ENCODE assay signal across 13 cellular contexts in the genomic region with DNA sequence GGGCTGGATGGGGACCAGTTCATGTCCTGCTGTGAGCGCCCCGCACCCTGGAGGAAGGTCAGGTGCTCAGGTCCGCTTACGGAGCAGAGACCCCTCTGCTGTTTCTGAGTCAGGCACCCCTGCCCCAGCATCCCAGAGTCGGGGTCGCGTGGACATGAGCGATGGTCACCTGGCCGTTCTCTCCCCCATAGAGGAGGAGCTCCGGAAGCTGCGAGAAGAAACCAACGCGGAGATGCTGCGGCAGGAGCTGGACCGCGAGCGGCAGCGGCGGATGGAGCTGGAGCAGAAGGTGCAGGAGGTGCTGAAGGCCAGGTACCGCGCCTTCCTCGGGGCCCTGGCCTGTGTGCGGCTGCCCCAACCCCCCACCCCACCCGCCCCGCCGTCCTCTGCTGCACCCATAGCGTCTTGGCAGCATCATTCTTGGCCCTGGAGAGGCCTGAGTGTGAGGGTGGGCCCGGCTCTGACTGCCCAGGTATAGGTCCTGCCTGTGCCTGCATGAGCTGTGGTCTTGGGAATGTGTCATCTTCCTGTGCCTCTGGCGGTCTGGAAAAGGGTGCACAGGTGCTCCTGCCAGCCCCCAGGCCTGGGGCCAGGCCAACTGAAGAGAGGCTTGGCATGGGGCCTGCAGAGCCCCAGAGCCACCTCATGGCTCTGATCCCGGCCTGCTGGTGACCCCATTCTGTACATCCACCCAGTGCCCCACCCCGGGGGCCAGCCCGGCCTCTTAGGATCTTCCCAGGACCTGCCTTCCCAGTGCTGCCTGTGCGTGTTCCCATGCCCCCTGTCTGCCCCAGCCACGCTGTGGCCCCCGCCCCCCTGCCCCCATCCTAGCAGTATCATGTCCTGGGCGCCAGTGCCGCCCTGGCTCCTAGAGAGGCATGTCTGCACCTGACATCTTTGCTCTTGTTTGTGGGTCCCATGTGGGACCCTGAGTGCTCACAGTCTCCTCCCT.
"Had no signal": no experiment of that assay in that cellular context is flagged by ENCODE, and none has a peak within 500 bp of the region (broad histone marks: within the 10 kb centered on the region; RNA-seq: fewer than 3 reads in every experiment).

No MANE protein-coding gene starts in this region.

- H3K4me3 Mint-ChIP-seq: activated CD4-positive, alpha-beta T cell treated with anti-CD3 and anti-CD28 coated beads, Interleukin-2, amount 10 ng/mL, durations not matched to agents 7 days and 5 days; activated naive CD8-positive, alpha-beta T cell; nephron; T-helper 1 cell treated with Interleukin-12 subunit alpha and Interleukin-12 subunit beta and Interleukin-4 antibody, amounts not matched to agents 30 μg/mL and 1 μg/mL, for 36 hours had no signal

- ATAC-seq: left lobe of liver; stimulated activated naive CD8-positive, alpha-beta T cell treated with anti-CD3 and anti-CD28 coated beads, Interleukin-15, Interleukin-2, amounts not matched to agents 100 U/mL and 50 U/mL, for 24 hours had no signal

- H3K36me3 Mint-ChIP-seq: activated naive CD8-positive, alpha-beta T cell had no signal

- H3K9me3 Mint-ChIP-seq: activated CD4-positive, alpha-beta T cell treated with anti-CD3 and anti-CD28 coated beads, Interleukin-2, amount 10 ng/mL, durations not matched to agents 7 days and 5 days; activated T-helper 2 cell treated with anti-CD3 and anti-CD28 coated beads, Interferon-gamma antibody, Interleukin-2, Interleukin-4, amounts not matched to agents 10 μg/mL and 5 μg/mL and 100 μg/mL, durations not matched to agents 14 hours and 24 hours and 36 hours; nephron; T-helper 1 cell treated with Interleukin-12 subunit alpha and Interleukin-12 subunit beta and Interleukin-4 antibody, amounts not matched to agents 30 μg/mL and 1 μg/mL, for 36 hours had no signal

- H3K27ac Mint-ChIP-seq: activated CD4-positive, alpha-beta T cell treated with anti-CD3 and anti-CD28 coated beads, Interleukin-2, amount 10 ng/mL, durations not matched to agents 7 days and 5 days; activated naive CD8-positive, alpha-beta T cell; nephron; T-helper 1 cell treated with Interleukin-12 subunit alpha and Interleukin-12 subunit beta and Interleukin-4 antibody, amounts not matched to agents 30 μg/mL and 1 μg/mL, for 36 hours had no signal

- DNase-seq: activated CD4-positive, alpha-beta T cell treated with anti-CD3 and anti-CD28 coated beads, Interleukin-2, amount 10 ng/mL, durations not matched to agents 7 days and 5 days; activated CD4-positive, CD25-positive, alpha-beta regulatory T cell; activated CD8-positive, alpha-beta memory T cell treated with anti-CD3 and anti-CD28 coated beads for 24 hours; anterior cingulate cortex; foreskin melanocyte; head of caudate nucleus; stimulated activated CD4-positive, alpha-beta T cell treated with anti-CD3 and anti-CD28 coated beads, Interleukin-12 subunit alpha, Interleukin-12 subunit beta, amount 100 ng/mL, for 4 hours; stimulated activated naive CD8-positive, alpha-beta T cell treated with anti-CD3 and anti-CD28 coated beads, Interleukin-15, Interleukin-2, amounts not matched to agents 100 U/mL and 50 U/mL, for 24 hours had no signal

- H3K27me3 Mint-ChIP-seq: activated CD4-positive, alpha-beta T cell treated with anti-CD3 and anti-CD28 coated beads, Interleukin-2, amount 10 ng/mL, durations not matched to agents 7 days and 5 days; activated naive CD8-positive, alpha-beta T cell had no signal
